In genomic region chrX:24575496-24575895, GRCh38 we compare ENCODE assay signal across 24 cellular contexts.
"Had no signal": no experiment of that assay in that cellular context is flagged by ENCODE, and none has a peak within 500 bp of the region (broad histone marks: within the 10 kb centered on the region; RNA-seq: fewer than 3 reads in every experiment).

No MANE protein-coding gene starts in this region.

- H3K79me2 ChIP-seq: parathyroid adenoma had no signal

- ATAC-seq: gastrocnemius medialis; heart left ventricle; left ventricle myocardium superior; lower lobe of right lung; naive thymus-derived CD4-positive, alpha-beta T cell; stimulated activated memory B cell treated with anti-CD40 and anti-IgM and Interleukin-4, amounts not matched to agents 10 μg/mL and 1 μg/mL and 100 μg/mL, for 72 hours; stimulated activated naive CD8-positive, alpha-beta T cell treated with anti-CD3 and anti-CD28 coated beads, Interleukin-15, Interleukin-2, amounts not matched to agents 100 U/mL and 50 U/mL, for 24 hours had no signal

- H3K27me3 ChIP-seq: gastrocnemius medialis, neural progenitor cell, right atrium auricular region, sigmoid colon, suprapubic skin, thyroid gland, vagina had no signal

- H3K4me1 ChIP-seq: gastrocnemius medialis, heart left ventricle, lower lobe of right lung, neural progenitor cell, parathyroid adenoma, prostate gland, right atrium auricular region, sigmoid colon, suprapubic skin, thyroid gland, vagina had no signal

- H3K27ac ChIP-seq: gastrocnemius medialis, heart left ventricle, lower lobe of right lung, neural progenitor cell, parathyroid adenoma, prostate gland, right atrium auricular region, sigmoid colon, suprapubic skin, thyroid gland, vagina had no signal

- H3K4me3 ChIP-seq: gastrocnemius medialis, heart left ventricle, lower lobe of right lung, neural progenitor cell, prostate gland, right atrium auricular region, sigmoid colon, suprapubic skin, thyroid gland, vagina had no signal

- H3K9me3 ChIP-seq: gastrocnemius medialis, heart left ventricle, lower lobe of right lung, prostate gland, right atrium auricular region, sigmoid colon, suprapubic skin, thyroid gland, vagina had no signal

- H3K4me2 ChIP-seq: neural progenitor cell had no signal

- DNase-seq: cortex of kidney; effector CD4-positive, alpha-beta T cell; gastrocnemius medialis; heart left ventricle; immature natural killer cell; islet precursor cell; kidney glomerular epithelial cell; left ventricle myocardium superior; lower lobe of right lung; mesenchymal stem cell; naive thymus-derived CD4-positive, alpha-beta T cell; sigmoid colon; stimulated activated CD4-positive, alpha-beta T cell treated with anti-CD3 and anti-CD28 coated beads, Interleukin-2, amount 100 ng/mL, for 24 hours; stimulated activated CD4-positive, alpha-beta T cell treated with anti-CD3 and anti-CD28 coated beads, Interleukin-4, amount 100 ng/mL, for 24 hours; stimulated activated naive CD8-positive, alpha-beta T cell treated with anti-CD3 and anti-CD28 coated beads, Interleukin-15, Interleukin-2, amounts not matched to agents 100 U/mL and 50 U/mL, for 24 hours; thyroid gland; trophoblast cell had no signal

- H3K36me3 ChIP-seq: gastrocnemius medialis, heart left ventricle, lower lobe of right lung, neural progenitor cell, prostate gland, right atrium auricular region, sigmoid colon, suprapubic skin, thyroid gland, vagina had no signal

- H3K9ac ChIP-seq: neural progenitor cell, parathyroid adenoma had no signal

- H2AFZ ChIP-seq: neural progenitor cell, parathyroid adenoma had no signal
